ENCODE assay signal across 17 cellular contexts in the genomic region with DNA sequence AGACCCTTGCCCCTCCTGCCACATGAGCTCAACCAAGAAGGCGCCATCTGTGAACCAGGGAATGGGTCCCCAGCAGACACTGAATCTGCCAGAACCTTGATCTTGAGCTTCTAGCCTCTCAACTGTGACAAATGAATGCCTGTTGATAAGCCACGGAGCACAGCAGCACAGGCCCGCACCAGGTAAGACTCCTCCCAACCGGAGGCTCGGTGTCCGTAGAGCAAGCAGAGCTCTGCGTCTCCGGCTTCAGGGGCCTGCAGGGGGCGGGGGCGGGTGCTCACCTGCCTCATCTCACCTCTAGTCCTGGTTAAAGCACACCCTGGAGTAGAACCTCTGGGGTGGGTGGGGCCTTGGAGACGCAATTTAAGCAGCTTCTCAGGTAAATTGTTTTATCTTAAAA.
DNase-seq lines count a peak whose midpoint lies in the region; ATAC-seq, FAIRE-seq and TF ChIP-seq lines count a peak whose summit lies in the region.
"Had no signal": no experiment of that assay in that cellular context is flagged by ENCODE, and none has a peak within 500 bp of the region (broad histone marks: within the 10 kb centered on the region; RNA-seq: fewer than 3 reads in every experiment).

No MANE protein-coding gene starts in this region.

- H4K8ac ChIP-seq in H9 (replicated peaks; ENCODE audit: insufficient read length, low read depth, low read length): no peak overlapping the region
- H4K8ac ChIP-seq in H1 (ENCODE audit: extremely low read depth, insufficient read depth, low read length): no peak overlapping the region

- peaks cover 8 to 17% of the 10 kb centered on the region in 2 experiments for H3K4me1 Mint-ChIP-seq in H9

- H3K4me2 ChIP-seq in H9 (ENCODE audit: insufficient read depth, insufficient read length, low read length) (no peak overlapping the region), H1 (ENCODE audit: insufficient read depth in 1 of 2, low read depth in 2 of 2, low read length in 2 of 2) (no peak overlapping the region)
- H3K4me2 ChIP-seq: A549 had no signal

- H3K23ac ChIP-seq in H9 (ENCODE audit: insufficient read length, low read depth, low read length) (no peak overlapping the region), H1 (ENCODE audit: insufficient read length) (no peak overlapping the region)

- H2BK12ac ChIP-seq in H9 (ENCODE audit: insufficient read length, low read depth, low read length): no peak overlapping the region
- no peak overlapping the region for H2BK12ac ChIP-seq in H1 (ENCODE audit: low read depth, low read length)

- peaks cover 15% of the 10 kb centered on the region for H3K27me3 Mint-ChIP-seq in H9 (ENCODE audit: low read depth)

- TF ChIP-seq RAD21 in H1 (IDR thresholded peaks at IDR 0.05 in 1 of 2, conservative IDR thresholded peaks at IDR 0.05 in 1 of 2; ENCODE audit: low read depth in 2 of 2, low read length in 2 of 2): peak in 1 of 2 experiments; percentile 44; a peak in 3 of 4 replicates

- no peak overlapping the region for H3T11ph ChIP-seq in H9 (ENCODE audit: low read length)

- H2AK5ac ChIP-seq in H9 (ENCODE audit: insufficient read length, low read length) (no peak overlapping the region), H1 (ENCODE audit: low read depth, low read length) (no peak overlapping the region)

- WGBS in H9 (ENCODE audit: extremely low coverage, insufficient read length, low lambda C conversion rate): no CpG with 5 or more reads among the region's 11 CpGs
- WGBS in H1 (ENCODE audit: extremely low coverage in 1 of 2, insufficient coverage in 1 of 2, insufficient read length in 1 of 2, insufficient replicate concordance in 2 of 2, low coverage in 1 of 2, low lambda C conversion rate in 2 of 2, missing lambda C conversion rate in 1 of 2), 2 experiments: 59% methylated on average over 11 of the region's 11 CpGs; no CpG with 5 or more reads in 1 of the 2 experiments

- H3K18ac ChIP-seq in H9 (ENCODE audit: insufficient read length, low read depth, low read length) (no peak overlapping the region), H1 (ENCODE audit: extremely low read depth, low read length) (no peak overlapping the region)

- H3K4me1 ChIP-seq in H9 (ENCODE audit: insufficient read depth, low read length): no peaks in the 10 kb centered on the region
- H3K4me1 ChIP-seq in H1 (replicated peaks in 1 of 4; ENCODE audit: control insufficient read depth in 3 of 4, insufficient read depth in 4 of 4, low read length in 3 of 4): peaks cover 0 to 8% (median 4%) of the 10 kb centered on the region in 4 experiments; a peak in 2 of 7 replicates
- no peaks in the 10 kb centered on the region for H3K4me1 ChIP-seq in foreskin keratinocyte
- H3K4me1 ChIP-seq: A549, BE2C had no signal

- CTCF ChIA-PET in H1 (lab: Charles Lee; ENCODE audit: partially characterized antibody): interaction anchor here (0.9 to 2.0 kb wide), 7 partner anchors 11 to 294 kb away, joined by 3 to 8 read pairs (median 3); no protein-coding TSS in a partner anchor

- TF ChIP-seq EP300 in H1 (IDR thresholded peaks at IDR 0.05; ENCODE audit: borderline replicate concordance in 1 of 2, low read depth in 2 of 2, low read length in 2 of 2): no peak

- no peaks in the 10 kb centered on the region for H3K79me1 ChIP-seq in H9 (ENCODE audit: insufficient read depth, low read depth, low read length, poor library complexity, severe bottlenecking)
- H3K79me1 ChIP-seq in H1 (ENCODE audit: low read depth, low read length): no peaks in the 10 kb centered on the region

- H3K9ac ChIP-seq in H9 (ENCODE audit: extremely low read depth, insufficient read length, low read length) (no peak overlapping the region), H1 (replicated peaks in 1 of 4; ENCODE audit: extremely low read depth in 1 of 4, low read depth in 3 of 4, low read length in 3 of 4) (peak overlapping the region in 1 of 4 experiments; percentile 44; a peak in 1 of 7 replicates)
- H3K9ac ChIP-seq: GM23248 had no signal

- DNase-seq in H9 (peak; percentile 76), H1 (ENCODE audit: low read depth in 1 of 2, low spot score in 2 of 2) (no peak), islet precursor cell (peak; percentile 61), foreskin keratinocyte (no peak)
- DNase-seq in stimulated activated CD4-positive, alpha-beta T cell treated with anti-CD3 and anti-CD28 coated beads, Interleukin-4, amount 100 ng/mL, for 1 hour: no peak
- no peak for DNase-seq in activated CD4-positive, alpha-beta T cell treated with anti-CD3 and anti-CD28 coated beads for 4 hours
- DNase-seq: BE2C; CD4-positive, alpha-beta memory T cell; DMS79; GM23248; IMR-90 had no signal

- peaks cover 3% of the 10 kb centered on the region for H3K23me2 ChIP-seq in H9 (ENCODE audit: insufficient read length, low read depth, low read length, poor library complexity, severe bottlenecking)
- H3K23me2 ChIP-seq in H1 (ENCODE audit: low read depth, low read length): 0 out of 2 replicates have a peak, but pooled peaks cover 1% of the 10 kb centered on the region

- H2BK20ac ChIP-seq in H9 (ENCODE audit: low read depth, low read length, poor library complexity, severe bottlenecking) (no peak overlapping the region), H1 (ENCODE audit: low read length) (no peak overlapping the region)

- no peaks in the 10 kb centered on the region; the same call in 1 of the 2 replicates for H3K27me3 ChIP-seq in H9 (ENCODE audit: insufficient read depth, low read length)
- no peaks in the 10 kb centered on the region for H3K27me3 ChIP-seq in H1 (replicated peaks in 1 of 4; ENCODE audit: control insufficient read depth in 3 of 4, extremely low read depth in 1 of 4, insufficient read depth in 3 of 4, low read length in 3 of 4)
- no peaks in the 10 kb centered on the region for H3K27me3 ChIP-seq in foreskin keratinocyte
- H3K27me3 ChIP-seq: BE2C had no signal

- H3K27ac ChIP-seq in H9 (ENCODE audit: insufficient read length, low read depth, low read length): no peak overlapping the region
- H3K27ac ChIP-seq in H1 (ENCODE audit: low read depth, low read length): no peak overlapping the region
- no peak overlapping the region for H3K27ac ChIP-seq in foreskin keratinocyte
- H3K27ac ChIP-seq: A549, C4-2B, GM23248 had no signal

- H3K9me3 ChIP-seq in H9 (ENCODE audit: control insufficient read depth, low read depth, low read length): no peaks in the 10 kb centered on the region
- no peaks in the 10 kb centered on the region for H3K9me3 ChIP-seq in H1 (ENCODE audit: insufficient read depth in 2 of 2, low read depth in 1 of 2, low read length in 1 of 2)
- H3K9me3 ChIP-seq: A549, BE2C had no signal

- H4K91ac ChIP-seq in H9 (ENCODE audit: insufficient read length, low read depth, low read length): no peak overlapping the region
- no peak overlapping the region for H4K91ac ChIP-seq in H1 (replicated peaks; ENCODE audit: insufficient read length, low read length)

- peaks cover 2 to 9% of the 10 kb centered on the region in 2 experiments; a peak in 3 of 5 replicates for H3K9me3 Mint-ChIP-seq in H9

- H2AFZ ChIP-seq in H9 (ENCODE audit: low read length): no peak overlapping the region
- peak overlapping the region; percentile 93; the same call in 1 of the 2 replicates for H2AFZ ChIP-seq in H1 (ENCODE audit: low read length)
- H2AFZ ChIP-seq: GM23248 had no signal

- TF ChIP-seq CTCF in H9 (conservative IDR thresholded peaks at IDR 0.05) (peak; percentile 45; the same call in 2 of the 3 replicates), H1 (IDR thresholded peaks at IDR 0.05; ENCODE audit: control extremely low read depth in 1 of 3, insufficient read depth in 1 of 3, low read depth in 1 of 3, low read length in 3 of 3) (peak; percentile 23 to 32 (median 30)), foreskin keratinocyte (conservative IDR thresholded peaks at IDR 0.05) (no peak)

- no peak for TF ChIP-seq POLR2A in H1 (IDR thresholded peaks at IDR 0.05; ENCODE audit: control extremely low read depth in 1 of 2, low read depth in 2 of 2, low read length in 2 of 2)

- no peak overlapping the region for H2BK15ac ChIP-seq in H9 (ENCODE audit: low read depth, low read length)
- H2BK15ac ChIP-seq in H1 (ENCODE audit: low read length): no peak overlapping the region

- ATAC-seq in HG02798 (IDR thresholded peaks at IDR 0.05; ENCODE audit: poor library complexity, unreplicated experiment) (no peak), foreskin keratinocyte (no peak)
- ATAC-seq: A549, HCT116 had no signal

- H3K79me2 ChIP-seq in H9 (ENCODE audit: insufficient read depth, low read length) (no peaks in the 10 kb centered on the region), H1 (ENCODE audit: control insufficient read depth in 1 of 2, insufficient read depth in 2 of 2, low read length in 2 of 2) (no peaks in the 10 kb centered on the region)

- no peak overlapping the region for H2BK5ac ChIP-seq in H9 (ENCODE audit: insufficient read length, low read length)
- H2BK5ac ChIP-seq in H1 (ENCODE audit: low read depth, low read length): no peak overlapping the region

- no peak overlapping the region for H3K4me3 ChIP-seq in H1 (ENCODE audit: extremely low read depth in 1 of 4, insufficient read depth in 2 of 4, low read depth in 3 of 4, low read length in 4 of 4)
- H3K4me3 ChIP-seq: A549, GM23248 had no signal

- H4K20me1 ChIP-seq in H9 (ENCODE audit: control insufficient read depth, insufficient read depth, insufficient read length): no peaks in the 10 kb centered on the region
- H4K20me1 ChIP-seq in H1 (replicated peaks in 1 of 2; ENCODE audit: control insufficient read depth in 1 of 2, insufficient read depth in 2 of 2, low read length in 2 of 2): peaks cover 0 to 1% of the 10 kb centered on the region in 2 experiments

- peaks cover 0 to 9% (median 0%) of the 10 kb centered on the region in 3 experiments; a peak in 1 of 7 replicates for H3K36me3 Mint-ChIP-seq in H9 (ENCODE audit: insufficient read depth in 1 of 3, low read depth in 3 of 3)
- H3K36me3 Mint-ChIP-seq: CD4-positive, alpha-beta memory T cell had no signal

- H3K4ac ChIP-seq in H9 (ENCODE audit: low read depth, low read length): no peak overlapping the region
- H3K4ac ChIP-seq in H1 (replicated peaks; ENCODE audit: insufficient read length, low read depth, low read length): no peak overlapping the region

- H3K4me3 Mint-ChIP-seq in H9: no peak overlapping the region
- H3K4me3 Mint-ChIP-seq: CD4-positive, alpha-beta memory T cell had no signal

- no peak overlapping the region for H2BK120ac ChIP-seq in H9 (ENCODE audit: low read depth, low read length, poor library complexity, severe bottlenecking)
- H2BK120ac ChIP-seq in H1 (replicated peaks; ENCODE audit: low read depth, low read length): no peak overlapping the region

- no peak overlapping the region; the same call in 1 of the 2 replicates for H3K14ac ChIP-seq in H9 (ENCODE audit: insufficient read depth, low read length)
- H3K14ac ChIP-seq in H1 (ENCODE audit: insufficient read length): no peak overlapping the region

- H3K36me3 ChIP-seq in H1 (ENCODE audit: control insufficient read depth in 2 of 4, insufficient read depth in 4 of 4, low read length in 3 of 4): no peaks in the 10 kb centered on the region; a peak in 2 of 8 replicates
- H3K36me3 ChIP-seq: BE2C had no signal

- H4K5ac ChIP-seq in H9 (ENCODE audit: insufficient read length, low read depth, low read length) (no peak overlapping the region), H1 (ENCODE audit: insufficient read length, low read depth, low read length) (no peak overlapping the region)

- H3K56ac ChIP-seq in H9 (ENCODE audit: insufficient read length, low read depth, low read length) (no peak overlapping the region), H1 (replicated peaks; ENCODE audit: insufficient read length, low read depth, low read length) (no peak overlapping the region)

- FAIRE-seq in H1 (lab: Jason Lieb, UNC): no peak
- FAIRE-seq: A549, G401.6, GM12891 had no signal

- no peak overlapping the region for H3K27ac Mint-ChIP-seq in H9
- H3K27ac Mint-ChIP-seq: CD4-positive, alpha-beta memory T cell had no signal

- POLR2A ChIA-PET in H1 (lab: Charles Lee; ENCODE audit: partially characterized antibody): interaction anchor here (0.8 kb wide), 1 partner anchor 13 kb away, joined by 3 read pairs; no protein-coding TSS in a partner anchor

Comparison
In these comparisons a context has a peak if more than half of its experiments do, and no peak if none do; other contexts are left out.
1. DNase-seq: peak in H9 (single experiment) and islet precursor cell (single experiment); none in H1 (0 of 2), stimulated activated CD4-positive, alpha-beta T cell treated with anti-CD3 and anti-CD28 coated beads, Interleukin-4, amount 100 ng/mL, for 1 hour (single experiment), activated CD4-positive, alpha-beta T cell treated with anti-CD3 and anti-CD28 coated beads for 4 hours (0 of 2) and foreskin keratinocyte (0 of 2).